9 cellular contexts compared by ENCODE assay signal in the genomic region with DNA sequence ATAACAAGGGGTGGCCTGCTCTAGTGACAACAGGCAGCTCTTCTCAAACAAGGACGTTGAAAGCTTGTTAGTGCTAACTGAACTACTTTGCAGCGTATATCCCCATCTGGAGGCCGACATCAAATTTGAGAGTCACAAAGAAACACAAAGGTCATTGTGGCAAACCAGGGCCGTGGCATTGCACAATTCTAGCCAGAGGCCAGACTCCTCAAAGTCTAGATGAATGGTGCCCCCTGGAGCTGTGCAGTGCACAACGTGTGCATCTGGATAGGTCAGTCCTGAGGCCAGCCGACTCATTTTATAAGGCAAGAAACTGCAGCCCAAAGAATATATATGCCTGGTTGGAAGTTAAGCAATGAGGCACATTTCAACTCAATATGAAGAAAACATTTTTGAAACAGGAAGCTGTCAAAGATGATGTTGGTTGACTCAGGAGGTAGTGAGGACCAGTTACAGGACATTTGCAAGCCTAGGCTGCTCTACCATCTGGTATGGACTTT.
A peak's percentile ranks its signal among the peaks of the same experiment; 100 is the strongest.
DNase-seq lines count a peak whose midpoint lies in the region; ATAC-seq, FAIRE-seq and TF ChIP-seq lines count a peak whose summit lies in the region.
"Had no signal": no experiment of that assay in that cellular context is flagged by ENCODE, and none has a peak within 500 bp of the region (broad histone marks: within the 10 kb centered on the region; RNA-seq: fewer than 3 reads in every experiment).

No MANE protein-coding gene starts in this region.

- TF ChIP-seq POLR2A in HepG2 (IDR thresholded peaks at IDR 0.05; ENCODE audit: insufficient read depth in 1 of 2, low read depth in 2 of 2, low read length in 2 of 2), result no peak

- H3K27ac Mint-ChIP-seq in stimulated activated effector memory CD8-positive, alpha-beta T cell treated with anti-CD3 and anti-CD28 coated beads, Interleukin-12 subunit alpha, Interleukin-12 subunit beta, amount 100 ng/mL, for 72 hours, result no peak overlapping the region

- H4K20me1 ChIP-seq in HepG2 (ENCODE audit: insufficient read depth, low read length), result no peaks in the 10 kb centered on the region

- peak; percentile 75 for TF ChIP-seq CTCF in HepG2 (CRISPR knock-in tag; IDR thresholded peaks at IDR 0.05)

- in situ Hi-C loops in HepG2 (cut with HindIII; ENCODE audit: extremely low pct_ligation_motif_present, low pct_unique_long_range_greater_than_20kb), result no loop called here

- no TSS peak for BruUV-seq in HepG2 (replicated peaks; lab: Mats Ljungman, UMichigan)

- no peak overlapping the region for H3K4me2 ChIP-seq in HepG2 (ENCODE audit: low read depth, low read length)

- intact Hi-C loops in HepG2 (cut with micrococcal nuclease; ENCODE audit: unreplicated experiment), result loop anchor here (10.0 kb wide), 2 partner anchors 454 to 614 kb away; no protein-coding TSS in a partner anchor

- H3K4me1 ChIP-seq in HepG2 (ENCODE audit: insufficient read depth, low read length), result peaks cover 7% of the 10 kb centered on the region; the same call in 1 of the 2 replicates

- DNase-seq in COR-L47 (lab: John Stamatoyannopoulos, UW) (peak; percentile 35), M059J (ENCODE audit: low read depth) (peak; percentile 95), astrocyte of the hippocampus (ENCODE audit: low read depth, low spot score) (peak; percentile 23), HepG2 (ENCODE audit: low spot score) (peak; percentile 72)
- DNase-seq in activated effector memory CD4-positive, alpha-beta T cell treated with anti-CD3 and anti-CD28 coated beads, Interleukin-2, amount 50 U/mL, for 16 hours, result no peak
- no peak for DNase-seq in stimulated activated effector memory CD8-positive, alpha-beta T cell treated with anti-CD3 and anti-CD28 coated beads, Interleukin-12 subunit alpha, Interleukin-12 subunit beta, amount 100 ng/mL, for 72 hours (ENCODE audit: low spot score in 2 of 2)

- peaks cover 11% of the 10 kb centered on the region for H3K4me1 Mint-ChIP-seq in stimulated activated effector memory CD8-positive, alpha-beta T cell treated with anti-CD3 and anti-CD28 coated beads, Interleukin-12 subunit alpha, Interleukin-12 subunit beta, amount 100 ng/mL, for 72 hours

- POLR2A ChIA-PET in HepG2 (lab: Yijun Ruan, JAX), result no interaction called here

- no peak overlapping the region for H3K27ac ChIP-seq in HepG2 (ENCODE audit: extremely low read length, insufficient read depth, low read length)

- no peak overlapping the region for H2AFZ ChIP-seq in HepG2 (ENCODE audit: low read length)

- no peaks in the 10 kb centered on the region for H3K27me3 ChIP-seq in HepG2 (ENCODE audit: control insufficient read depth in 1 of 2, insufficient read depth in 2 of 2, low read length in 2 of 2)

- no peaks in the 10 kb centered on the region for H3K9me3 Mint-ChIP-seq in stimulated activated effector memory CD8-positive, alpha-beta T cell treated with anti-CD3 and anti-CD28 coated beads, Interleukin-12 subunit alpha, Interleukin-12 subunit beta, amount 100 ng/mL, for 72 hours

- H3K9ac ChIP-seq in HepG2 (ENCODE audit: insufficient read depth, low read depth, low read length), result no peak overlapping the region

- no peaks in the 10 kb centered on the region for H3K36me3 ChIP-seq in HepG2 (replicated peaks in 1 of 2; ENCODE audit: control insufficient read depth in 1 of 2, insufficient read depth in 2 of 2, low read length in 2 of 2)

- ATAC-seq in HepG2 (peak; percentile 97), HG02840 (IDR thresholded peaks at IDR 0.05; ENCODE audit: low FRiP score, unreplicated experiment) (no peak), GM18870 (IDR thresholded peaks at IDR 0.05; ENCODE audit: unreplicated experiment) (no peak)
- ATAC-seq in stimulated activated effector memory CD8-positive, alpha-beta T cell treated with anti-CD3 and anti-CD28 coated beads, Interleukin-12 subunit alpha, Interleukin-12 subunit beta, amount 100 ng/mL, for 72 hours, result no peak

- no peaks in the 10 kb centered on the region for H3K9me3 ChIP-seq in HepG2 (ENCODE audit: low read length)

- no peak overlapping the region for H3K4me3 Mint-ChIP-seq in stimulated activated effector memory CD8-positive, alpha-beta T cell treated with anti-CD3 and anti-CD28 coated beads, Interleukin-12 subunit alpha, Interleukin-12 subunit beta, amount 100 ng/mL, for 72 hours

- CTCF ChIA-PET in HepG2 (lab: Yijun Ruan, JAX; ENCODE audit: low intra/inter-chr PET ratio, low total read pairs), result interaction anchor here (1.5 kb wide), 1 partner anchor 763 kb away, joined by 3 read pairs; no protein-coding TSS in a partner anchor

- H3K36me3 Mint-ChIP-seq in stimulated activated effector memory CD8-positive, alpha-beta T cell treated with anti-CD3 and anti-CD28 coated beads, Interleukin-12 subunit alpha, Interleukin-12 subunit beta, amount 100 ng/mL, for 72 hours, result no peaks in the 10 kb centered on the region

- 6% methylated on average over 6 of the region's 6 CpGs for WGBS in HepG2 (ENCODE audit: low lambda C conversion rate)

- peak; percentile 59 for TF ChIP-seq RAD21 in HepG2 (CRISPR knock-in tag; IDR thresholded peaks at IDR 0.05)

- H3K79me2 ChIP-seq in HepG2 (ENCODE audit: insufficient read depth, low read length), result no peaks in the 10 kb centered on the region

- FAIRE-seq in HepG2 (lab: Jason Lieb, UNC), result peak; percentile 76

- no peak for TF ChIP-seq EP300 in HepG2 (IDR thresholded peaks at IDR 0.05; ENCODE audit: low read depth in 2 of 2, low read length in 2 of 2)
- TF ChIP-seq EP300 in HepG2 (CRISPR knock-in tag; IDR thresholded peaks at IDR 0.05; ENCODE audit: borderline replicate concordance), result no peak

- no peak overlapping the region for H3K4me3 ChIP-seq in HepG2 (replicated peaks in 1 of 3; ENCODE audit: insufficient read depth in 1 of 3, low read depth in 2 of 3, low read length in 3 of 3)
- H3K4me3 ChIP-seq: dorsolateral prefrontal cortex had no signal

TF ChIP-seq in HepG2, 621 proteins besides CTCF, POLR2A, EP300 and RAD21 (continues in another document):
- TF ChIP-seq SOX6 (IDR thresholded peaks at IDR 0.05), result no peak
- TF ChIP-seq SOX6 (CRISPR knock-in tag; IDR thresholded peaks at IDR 0.05), result peak; percentile 65
- TF ChIP-seq SMC3 (IDR thresholded peaks at IDR 0.05; ENCODE audit: low read length), result peak; percentile 79
- TF ChIP-seq NR2F1 (CRISPR knock-in tag; IDR thresholded peaks at IDR 0.05), result 0 out of 4 replicates have a peak, but pooled peaks of 1 of the 2 experiments have one; percentile 17
- TF ChIP-seq NR2F6 (IDR thresholded peaks at IDR 0.05), result peak; percentile 83
- peak; percentile 80 for TF ChIP-seq NR2F6 (CRISPR knock-in tag; IDR thresholded peaks at IDR 0.05)
- TF ChIP-seq HNF4G (IDR thresholded peaks at IDR 0.05; ENCODE audit: borderline replicate concordance, low read depth, low read length), result peak; percentile 54; the same call in 1 of the 2 replicates
- TF ChIP-seq HNF4G (CRISPR knock-in tag; IDR thresholded peaks at IDR 0.05; ENCODE audit: borderline replicate concordance, low read depth), result no peak
- peak; percentile 73 for TF ChIP-seq ZMYM3 (CRISPR knock-in tag; IDR thresholded peaks at IDR 0.05)
- TF ChIP-seq CEBPG (CRISPR knock-in tag; IDR thresholded peaks at IDR 0.05), result peak; percentile 96
- TF ChIP-seq PPARG (CRISPR knock-in tag; conservative IDR thresholded peaks at IDR 0.05), result peak; percentile 57; the same call in 1 of the 2 replicates
- 0 out of 2 replicates have a peak, but pooled peaks have one; percentile 33 for TF ChIP-seq RXRB (CRISPR knock-in tag; IDR thresholded peaks at IDR 0.05; ENCODE audit: borderline replicate concordance)
- peak; percentile 95 for TF ChIP-seq CEBPB (IDR thresholded peaks at IDR 0.05; ENCODE audit: borderline replicate concordance, low read depth, low read length)
- no peak for TF ChIP-seq ZNF280B (CRISPR knock-in tag; IDR thresholded peaks at IDR 0.05; ENCODE audit: borderline replicate concordance)
- no peak for TF ChIP-seq ZNF616 (CRISPR knock-in tag; IDR thresholded peaks at IDR 0.05; ENCODE audit: low read depth)
- TF ChIP-seq, protein P1, sequence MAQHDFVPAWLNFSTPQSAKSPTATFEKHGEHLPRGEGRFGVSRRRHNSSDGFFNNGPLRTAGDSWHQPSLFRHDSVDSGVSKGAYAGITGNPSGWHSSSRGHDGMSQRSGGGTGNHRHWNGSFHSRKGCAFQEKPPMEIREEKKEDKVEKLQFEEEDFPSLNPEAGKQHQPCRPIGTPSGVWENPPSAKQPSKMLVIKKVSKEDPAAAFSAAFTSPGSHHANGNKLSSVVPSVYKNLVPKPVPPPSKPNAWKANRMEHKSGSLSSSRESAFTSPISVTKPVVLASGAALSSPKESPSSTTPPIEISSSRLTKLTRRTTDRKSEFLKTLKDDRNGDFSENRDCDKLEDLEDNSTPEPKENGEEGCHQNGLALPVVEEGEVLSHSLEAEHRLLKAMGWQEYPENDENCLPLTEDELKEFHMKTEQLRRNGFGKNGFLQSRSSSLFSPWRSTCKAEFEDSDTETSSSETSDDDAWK (CRISPR knock-in tag; IDR thresholded peaks at IDR 0.05), result no peak
- TF ChIP-seq, protein P2, sequence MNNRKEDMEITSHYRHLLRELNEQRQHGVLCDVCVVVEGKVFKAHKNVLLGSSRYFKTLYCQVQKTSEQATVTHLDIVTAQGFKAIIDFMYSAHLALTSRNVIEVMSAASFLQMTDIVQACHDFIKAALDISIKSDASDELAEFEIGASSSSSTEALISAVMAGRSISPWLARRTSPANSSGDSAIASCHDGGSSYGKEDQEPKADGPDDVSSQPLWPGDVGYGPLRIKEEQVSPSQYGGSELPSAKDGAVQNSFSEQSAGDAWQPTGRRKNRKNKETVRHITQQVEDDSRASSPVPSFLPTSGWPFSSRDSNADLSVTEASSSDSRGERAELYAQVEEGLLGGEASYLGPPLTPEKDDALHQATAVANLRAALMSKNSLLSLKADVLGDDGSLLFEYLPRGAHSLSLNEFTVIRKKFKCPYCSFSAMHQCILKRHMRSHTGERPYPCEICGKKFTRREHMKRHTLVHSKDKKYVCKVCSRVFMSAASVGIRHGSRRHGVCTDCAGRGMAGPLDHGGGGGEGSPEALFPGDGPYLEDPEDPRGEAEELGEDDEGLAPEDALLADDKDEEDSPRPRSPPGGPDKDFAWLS (CRISPR knock-in tag; IDR thresholded peaks at IDR 0.05; ENCODE audit: borderline replicate concordance), result no peak
- TF ChIP-seq SKI (IDR thresholded peaks at IDR 0.05; ENCODE audit: partially characterized antibody), result peak; percentile 23

Comparison
In these comparisons a context has a peak if more than half of its experiments do, and no peak if none do; other contexts are left out.
1. DNase-seq: peak in COR-L47 (single experiment), M059J (single experiment), astrocyte of the hippocampus (single experiment) and HepG2 (single experiment); none in activated effector memory CD4-positive, alpha-beta T cell treated with anti-CD3 and anti-CD28 coated beads, Interleukin-2, amount 50 U/mL, for 16 hours (single experiment) and stimulated activated effector memory CD8-positive, alpha-beta T cell treated with anti-CD3 and anti-CD28 coated beads, Interleukin-12 subunit alpha, Interleukin-12 subunit beta, amount 100 ng/mL, for 72 hours (0 of 2).